ENCODE assay signal across 12 cellular contexts in genomic region chr6:84466521-84466920, GRCh38.
DNase-seq lines count a peak whose midpoint lies in the region; ATAC-seq and TF ChIP-seq lines count a peak whose summit lies in the region.
"Had no signal": no experiment of that assay in that cellular context is flagged by ENCODE, and none has a peak within 500 bp of the region (broad histone marks: within the 10 kb centered on the region; RNA-seq: fewer than 3 reads in every experiment).

No MANE protein-coding gene starts in this region.

- no peaks in the 10 kb centered on the region for H3K79me2 ChIP-seq in neural progenitor cell (ENCODE audit: low read depth)

- H3K4me3 Mint-ChIP-seq in neural progenitor cell: no peak overlapping the region
- H3K4me3 Mint-ChIP-seq: activated T-cell treated with anti-CD3 and anti-CD28 coated beads, Interleukin-2, amount 50 U/mL, for 24 hours; B cell had no signal

- no peak overlapping the region for H3K9ac ChIP-seq in neural progenitor cell

- H3K4me3 ChIP-seq in AG04449 (ENCODE audit: low read depth, low read length): no peak overlapping the region
- H3K4me3 ChIP-seq in neural progenitor cell: no peak overlapping the region
- no peak overlapping the region for H3K4me3 ChIP-seq in transverse colon

- H3K9me3 ChIP-seq in neural progenitor cell (ENCODE audit: low read depth) (no peaks in the 10 kb centered on the region), transverse colon (no peaks in the 10 kb centered on the region)

- CTCF ChIA-PET in AG04449 (lab: Yijun Ruan, JAX): no interaction called here

- H3K4me1 Mint-ChIP-seq in neural progenitor cell: no peaks in the 10 kb centered on the region
- H3K4me1 Mint-ChIP-seq: B cell had no signal

- DNase-seq in AG04449 (ENCODE audit: low read depth, low spot score): peak; percentile 33
- peak; percentile 63 for DNase-seq in HK-2 (ENCODE audit: unreplicated experiment)
- peak; percentile 76 for DNase-seq in astrocyte of the hippocampus (ENCODE audit: low read depth, low spot score)
- peak; percentile 88 for DNase-seq in iris pigment epithelial cell (ENCODE audit: low read depth)
- no peak for DNase-seq in neural progenitor cell (ENCODE audit: low spot score)
- no peak for DNase-seq in transverse colon
- no peak for DNase-seq in ecto neural progenitor cell (ENCODE audit: low spot score)
- DNase-seq: activated T-cell treated with anti-CD3 and anti-CD28 coated beads, Interleukin-2, amount 50 U/mL, for 24 hours; NCI-H1930; small intestine had no signal

- no peak for ATAC-seq in HG02938 (IDR thresholded peaks at IDR 0.05; ENCODE audit: unreplicated experiment)

- no peaks in the 10 kb centered on the region for H3K36me3 ChIP-seq in neural progenitor cell
- H3K36me3 ChIP-seq in transverse colon: no peaks in the 10 kb centered on the region

- in situ Hi-C loops in transverse colon (cut with MboI; ENCODE audit: low pct_ligation_motif_present in 1 of 4, low pct_unique_long_range_greater_than_20kb in 1 of 4, low sequenced_read_pairs in 3 of 4): no loop called here

- TF ChIP-seq POLR2A in transverse colon (IDR thresholded peaks at IDR 0.05): no peak

- no peaks in the 10 kb centered on the region for H4K20me1 ChIP-seq in neural progenitor cell (ENCODE audit: low read depth)

- no peaks in the 10 kb centered on the region for H3K27me3 Mint-ChIP-seq in neural progenitor cell (ENCODE audit: insufficient read depth, low read depth)
- H3K27me3 Mint-ChIP-seq: activated T-cell treated with anti-CD3 and anti-CD28 coated beads, Interleukin-2, amount 50 U/mL, for 24 hours; B cell had no signal

- 28 to 40% methylated on average over 1 to 4 of the region's 4 CpGs for WGBS in transverse colon (ENCODE audit: low coverage in 1 of 2), 2 donors

- TF ChIP-seq CTCF in AG04449 (IDR thresholded peaks at IDR 0.05; ENCODE audit: insufficient read depth, low read length, missing control alignments) (no peak), neural progenitor cell (IDR thresholded peaks at IDR 0.05) (no peak), transverse colon (IDR thresholded peaks at IDR 0.05) (no peak)

- H3K27me3 ChIP-seq in neural progenitor cell (no peaks in the 10 kb centered on the region), transverse colon (no peaks in the 10 kb centered on the region)

- H3F3A ChIP-seq in neural progenitor cell (ENCODE audit: low read depth): no peaks in the 10 kb centered on the region

- H3K4me1 ChIP-seq in neural progenitor cell: no peaks in the 10 kb centered on the region
- no peaks in the 10 kb centered on the region for H3K4me1 ChIP-seq in transverse colon

- H3K9me3 Mint-ChIP-seq in neural progenitor cell: no peaks in the 10 kb centered on the region
- H3K9me3 Mint-ChIP-seq: activated T-cell treated with anti-CD3 and anti-CD28 coated beads, Interleukin-2, amount 50 U/mL, for 24 hours had no signal

- intact Hi-C loops in transverse colon (cut with DNase I; ENCODE audit: low total_unique reads): no loop called here

- POLR2A ChIA-PET in AG04449 (lab: Yijun Ruan, JAX): no interaction called here

- no peak overlapping the region for H2AFZ ChIP-seq in neural progenitor cell (replicated peaks)

- H3K27ac Mint-ChIP-seq in neural progenitor cell: no peak overlapping the region
- H3K27ac Mint-ChIP-seq: activated T-cell treated with anti-CD3 and anti-CD28 coated beads, Interleukin-2, amount 50 U/mL, for 24 hours; B cell had no signal

- TF ChIP-seq EP300 in transverse colon (IDR thresholded peaks at IDR 0.05; ENCODE audit: low read depth): no peak

- no peak overlapping the region for H3K27ac ChIP-seq in neural progenitor cell
- no peak overlapping the region for H3K27ac ChIP-seq in transverse colon

- no peaks in the 10 kb centered on the region for H3K36me3 Mint-ChIP-seq in neural progenitor cell

- no peak overlapping the region for H3K4me2 ChIP-seq in neural progenitor cell

Comparison
In these comparisons a context has a peak if more than half of its experiments do, and no peak if none do; other contexts are left out.
1. DNase-seq: peak in AG04449 (single experiment), HK-2 (single experiment), astrocyte of the hippocampus (single experiment) and iris pigment epithelial cell (single experiment); none in neural progenitor cell (single experiment), transverse colon (single experiment) and ecto neural progenitor cell (single experiment).